23 cellular contexts compared by ENCODE assay signal in genomic region chr2:129468879-129469278, GRCh38.
"Had no signal": no experiment of that assay in that cellular context is flagged by ENCODE, and none has a peak within 500 bp of the region (broad histone marks: within the 10 kb centered on the region; RNA-seq: fewer than 3 reads in every experiment).

No MANE protein-coding gene starts in this region.

- H3K9me3 ChIP-seq: stomach, suprapubic skin, testis, thoracic aorta, thyroid gland, tibial artery, tibial nerve, transverse colon, upper lobe of left lung, upper lobe of right lung, uterus, vagina had no signal

- DNase-seq: stimulated activated CD4-positive, alpha-beta T cell treated with anti-CD3 and anti-CD28 coated beads, Interleukin-2, amount 100 ng/mL, for 48 hours; stimulated activated CD4-positive, alpha-beta T cell treated with anti-CD3 and anti-CD28 coated beads, Interleukin-4, amount 100 ng/mL, for 1 hour; stimulated activated CD4-positive, alpha-beta T cell treated with anti-CD3 and anti-CD28 coated beads, Interleukin-4, amount 100 ng/mL, for 24 hours; stimulated activated CD4-positive, alpha-beta T cell treated with anti-CD3 and anti-CD28 coated beads, Interleukin-4, amount 100 ng/mL, for 4 hours; stimulated activated CD8-positive, alpha-beta memory T cell treated with anti-CD3 and anti-CD28 coated beads, Interleukin-4, amount 100 ng/mL, for 48 hours; stimulated activated naive B cell treated with anti-CD40 and anti-IgM and Interleukin-4, amounts not matched to agents 10 μg/mL and 1 μg/mL and 100 μg/mL, for 72 hours; stimulated activated naive CD4-positive, alpha-beta T cell; stimulated activated naive CD4-positive, alpha-beta T cell treated with Interleukin-2 at 50 U/mL for 16 hours; stimulated activated naive CD8-positive, alpha-beta T cell treated with anti-CD3 and anti-CD28 coated beads, Interleukin-15, amount 100 ng/mL, for 72 hours; stimulated activated naive CD8-positive, alpha-beta T cell treated with anti-CD3 and anti-CD28 coated beads, Interleukin-15, Interleukin-2, amounts not matched to agents 100 U/mL and 50 U/mL, for 24 hours; stomach; substantia nigra; testis; thyroid gland; tibial artery; transverse colon; upper lobe of left lung; upper lobe of right lung; uterus had no signal

- H3K27ac ChIP-seq: stomach, suprapubic skin, testis, thoracic aorta, thyroid gland, tibial artery, transverse colon, upper lobe of left lung, upper lobe of right lung, uterus, vagina had no signal

- H3K27me3 ChIP-seq: stomach, suprapubic skin, testis, thyroid gland, tibial artery, tibial nerve, transverse colon, upper lobe of left lung, upper lobe of right lung, uterus, vagina had no signal

- H3K36me3 ChIP-seq: stomach, suprapubic skin, thoracic aorta, thyroid gland, tibial artery, tibial nerve, transverse colon, upper lobe of left lung, upper lobe of right lung, uterus, vagina had no signal

- H3K4me1 ChIP-seq: stomach, suprapubic skin, testis, thyroid gland, tibial artery, tibial nerve, transverse colon, upper lobe of left lung, upper lobe of right lung, uterus, vagina had no signal

- H3K4me3 ChIP-seq: stomach, suprapubic skin, testis, thoracic aorta, thyroid gland, tibial artery, tibial nerve, transverse colon, upper lobe of left lung, upper lobe of right lung, uterus, vagina had no signal
